In genomic region chr10:58952747-58953466, GRCh38 we compare ENCODE assay signal across 9 cellular contexts.
A peak's percentile ranks its signal among the peaks of the same experiment; 100 is the strongest.
DNase-seq lines count a peak whose midpoint lies in the region; ATAC-seq and TF ChIP-seq lines count a peak whose summit lies in the region.
"Had no signal": no experiment of that assay in that cellular context is flagged by ENCODE, and none has a peak within 500 bp of the region (broad histone marks: within the 10 kb centered on the region; RNA-seq: fewer than 3 reads in every experiment).

No MANE protein-coding gene starts in this region.

- peaks cover 0 to 12% (median 3%) of the 10 kb centered on the region in 3 donors for H3K4me1 ChIP-seq in gastroesophageal sphincter

- H3K9me3 Mint-ChIP-seq in progenitor cell of endocrine pancreas (ENCODE audit: low read depth), result no peaks in the 10 kb centered on the region
- no peaks in the 10 kb centered on the region for H3K9me3 Mint-ChIP-seq in activated T-cell treated with anti-CD3 and anti-CD28 coated beads, Interleukin-2, amount 50 U/mL, for 4 hours
- H3K9me3 Mint-ChIP-seq: stimulated activated naive CD8-positive, alpha-beta T cell treated with anti-CD3 and anti-CD28 coated beads, Interleukin-15, amount 100 ng/mL, for 72 hours had no signal

- no peaks in the 10 kb centered on the region for H3K36me3 Mint-ChIP-seq in progenitor cell of endocrine pancreas (ENCODE audit: insufficient read depth)
- H3K36me3 Mint-ChIP-seq in activated T-cell treated with anti-CD3 and anti-CD28 coated beads, Interleukin-2, amount 50 U/mL, for 4 hours (ENCODE audit: insufficient read depth), result no peaks in the 10 kb centered on the region
- H3K36me3 Mint-ChIP-seq: activated naive CD8-positive, alpha-beta T cell had no signal

- no peaks in the 10 kb centered on the region for H3K79me2 ChIP-seq in SU-DHL-6 (ENCODE audit: insufficient read depth, low read length)

- DNase-seq in GM06990 (ENCODE audit: extremely low read depth, insufficient read length), result peak; percentile 9
- peak; percentile 15 for DNase-seq in progenitor cell of endocrine pancreas (ENCODE audit: low spot score, unreplicated experiment)
- no peak for DNase-seq in activated T-cell treated with anti-CD3 and anti-CD28 coated beads, Interleukin-2, amount 50 U/mL, for 4 hours

- WGBS in gastroesophageal sphincter (ENCODE audit: low coverage in 1 of 2), 2 donors, result 7 to 10% methylated on average over 2 to 3 of the region's 3 CpGs

- no peaks in the 10 kb centered on the region for H3K4me1 Mint-ChIP-seq in progenitor cell of endocrine pancreas (ENCODE audit: low read depth)
- H3K4me1 Mint-ChIP-seq in activated T-cell treated with anti-CD3 and anti-CD28 coated beads, Interleukin-2, amount 50 U/mL, for 4 hours (ENCODE audit: low read depth), result no peaks in the 10 kb centered on the region
- H3K4me1 Mint-ChIP-seq: stimulated activated naive CD8-positive, alpha-beta T cell treated with anti-CD3 and anti-CD28 coated beads, Interleukin-15, amount 100 ng/mL, for 72 hours had no signal

- TF ChIP-seq EP300 in gastroesophageal sphincter (IDR thresholded peaks at IDR 0.05), result no peak

- peak overlapping the region; percentile 33 for H3K4me2 ChIP-seq in SU-DHL-6 (ENCODE audit: low read depth, low read length, poor library complexity, severe bottlenecking)

- H2AFZ ChIP-seq in SU-DHL-6 (ENCODE audit: low read depth, low read length, severe bottlenecking), result peak overlapping the region; percentile 98

- peak overlapping the region; percentile 42 for H3K9ac ChIP-seq in SU-DHL-6 (ENCODE audit: low read length)

- no peak overlapping the region for H3K4me3 Mint-ChIP-seq in progenitor cell of endocrine pancreas (ENCODE audit: low read depth)
- H3K4me3 Mint-ChIP-seq in activated T-cell treated with anti-CD3 and anti-CD28 coated beads, Interleukin-2, amount 50 U/mL, for 4 hours, result no peak overlapping the region
- H3K4me3 Mint-ChIP-seq: activated naive CD8-positive, alpha-beta T cell; stimulated activated naive CD8-positive, alpha-beta T cell treated with anti-CD3 and anti-CD28 coated beads, Interleukin-15, amount 100 ng/mL, for 72 hours had no signal

- TF ChIP-seq CTCF in GM06990 (IDR thresholded peaks at IDR 0.05; ENCODE audit: insufficient read depth, low read length, poor library complexity, severe bottlenecking) (peak; percentile 71), SU-DHL-6 (IDR thresholded peaks at IDR 0.05; ENCODE audit: insufficient read depth, low read length, poor library complexity, severe bottlenecking) (peak; percentile 81), gastroesophageal sphincter (IDR thresholded peaks at IDR 0.05) (peak; percentile 69 to 88 (median 78)), progenitor cell of endocrine pancreas (IDR thresholded peaks at IDR 0.05; ENCODE audit: unreplicated experiment) (peak; percentile 88)

- no peaks in the 10 kb centered on the region for H3K9me3 ChIP-seq in SU-DHL-6 (ENCODE audit: insufficient read depth, low read length)
- H3K9me3 ChIP-seq in gastroesophageal sphincter, result no peaks in the 10 kb centered on the region

- no peaks in the 10 kb centered on the region for H3K27me3 ChIP-seq in GM06990 (replicated peaks; ENCODE audit: control insufficient read depth, insufficient read depth, low read length)
- H3K27me3 ChIP-seq in SU-DHL-6 (ENCODE audit: low read length), result no peaks in the 10 kb centered on the region
- H3K27me3 ChIP-seq in gastroesophageal sphincter, result no peaks in the 10 kb centered on the region

- H4K20me1 ChIP-seq in SU-DHL-6 (ENCODE audit: low read depth, low read length), result no peaks in the 10 kb centered on the region

- no peak for TF ChIP-seq POLR2A in gastroesophageal sphincter (IDR thresholded peaks at IDR 0.05)

- no peak overlapping the region for H3K4me3 ChIP-seq in GM06990 (replicated peaks; ENCODE audit: low read depth, low read length)
- H3K4me3 ChIP-seq in SU-DHL-6 (ENCODE audit: insufficient read depth, low read length, poor library complexity, severe bottlenecking), result no peak overlapping the region
- no peak overlapping the region for H3K4me3 ChIP-seq in gastroesophageal sphincter

- H3F3A ChIP-seq in SU-DHL-6 (ENCODE audit: insufficient read depth), result no peaks in the 10 kb centered on the region

- no peak overlapping the region for H3K27ac Mint-ChIP-seq in progenitor cell of endocrine pancreas
- H3K27ac Mint-ChIP-seq: activated naive CD8-positive, alpha-beta T cell; stimulated activated naive CD8-positive, alpha-beta T cell treated with anti-CD3 and anti-CD28 coated beads, Interleukin-15, amount 100 ng/mL, for 72 hours had no signal

- peak; percentile 74 for ATAC-seq in GM21423 (IDR thresholded peaks at IDR 0.05; ENCODE audit: unreplicated experiment)
- ATAC-seq in HG03575 (IDR thresholded peaks at IDR 0.05; ENCODE audit: extremely low read depth, insufficient number of reproducible peaks, low FRiP score, unreplicated experiment), result peak; percentile 48
- peak; percentile 60 for ATAC-seq in gastroesophageal sphincter
- ATAC-seq in activated T-cell treated with anti-CD3 and anti-CD28 coated beads, Interleukin-2, amount 50 U/mL, for 4 hours, result no peak
- ATAC-seq: stimulated activated naive CD8-positive, alpha-beta T cell treated with anti-CD3 and anti-CD28 coated beads, Interleukin-15, amount 100 ng/mL, for 72 hours had no signal

- no peaks in the 10 kb centered on the region for H3K27me3 Mint-ChIP-seq in progenitor cell of endocrine pancreas
- no peaks in the 10 kb centered on the region for H3K27me3 Mint-ChIP-seq in activated T-cell treated with anti-CD3 and anti-CD28 coated beads, Interleukin-2, amount 50 U/mL, for 4 hours (ENCODE audit: low read depth)

- H3K36me3 ChIP-seq in GM06990 (ENCODE audit: control insufficient read depth, insufficient read depth, low read length) (no peaks in the 10 kb centered on the region), SU-DHL-6 (ENCODE audit: low read length) (no peaks in the 10 kb centered on the region), gastroesophageal sphincter (no peaks in the 10 kb centered on the region)

- no peaks in the 10 kb centered on the region for H3K9me2 ChIP-seq in SU-DHL-6 (replicated peaks; ENCODE audit: insufficient read depth, low read length)

- H3K27ac ChIP-seq in SU-DHL-6 (ENCODE audit: low read depth, low read length) (peak overlapping the region; percentile 57), gastroesophageal sphincter (peak overlapping the region in 3 of 4 donors; percentile 49 to 71 (median 51))

Comparison
In these comparisons a context has a peak if more than half of its experiments do, and no peak if none do; other contexts are left out.
1. ATAC-seq: peak in GM21423 (single experiment), HG03575 (single experiment) and gastroesophageal sphincter (single experiment); none in activated T-cell treated with anti-CD3 and anti-CD28 coated beads, Interleukin-2, amount 50 U/mL, for 4 hours (0 of 2).
2. Peak in every context shown above with its lines, with median percentiles within 50 percentile points of each other: CTCF ChIP-seq.